In the genomic region with DNA sequence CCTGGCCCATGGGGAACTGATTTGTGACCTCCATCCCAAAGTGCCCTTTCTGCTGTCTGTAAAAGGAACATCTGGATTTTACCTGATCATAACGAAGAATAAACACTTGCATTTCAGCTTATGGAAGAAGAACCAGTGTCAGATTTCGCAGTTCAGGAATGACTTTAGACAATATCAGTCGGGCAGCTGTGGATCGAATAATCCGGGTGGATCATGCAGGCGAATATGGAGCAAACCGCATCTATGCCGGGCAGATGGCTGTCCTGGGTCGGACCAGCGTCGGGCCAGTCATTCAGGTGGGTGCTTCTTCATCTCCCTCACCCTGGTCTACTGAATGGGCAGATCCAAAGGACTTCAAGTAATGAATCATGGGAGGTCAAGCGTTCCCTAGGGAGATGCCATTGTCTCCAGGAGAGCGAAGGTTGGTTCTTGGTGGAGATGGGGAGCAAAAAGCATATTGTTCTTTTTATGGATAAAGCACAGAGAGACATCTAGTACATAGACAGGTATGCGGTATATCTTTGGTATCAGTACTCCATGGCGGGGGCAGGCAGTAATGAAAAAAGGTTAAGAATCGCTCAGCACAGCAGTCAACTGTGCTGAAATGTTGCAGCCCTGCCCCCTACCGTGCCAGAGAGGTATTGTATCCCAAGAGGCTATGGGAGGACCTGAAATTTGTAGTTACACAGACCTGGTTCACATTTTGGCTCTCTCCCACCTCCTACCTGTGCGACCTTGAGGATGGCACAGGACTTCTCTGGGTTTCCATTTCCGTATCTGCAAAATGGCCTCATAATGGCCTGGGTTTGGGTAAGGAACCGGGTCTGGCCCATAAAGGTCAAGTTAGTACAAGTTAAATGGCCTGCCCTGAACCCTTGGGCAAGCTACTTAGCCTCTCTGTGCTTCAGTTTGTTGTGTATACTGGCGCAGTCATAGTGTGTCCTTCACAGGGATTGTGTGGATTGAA, we compare ENCODE assay signal across 1 cellular context.
TF ChIP-seq lines count a peak whose summit lies in the region.

No MANE protein-coding gene starts in this region.

TF ChIP-seq in IMR-90, 13 proteins besides CTCF, POLR2A, EP300 and RAD21:
- TF ChIP-seq SMC3 (IDR thresholded peaks at IDR 0.05; ENCODE audit: low read depth, low read length): peak; percentile 80
- TF ChIP-seq RCOR1 (IDR thresholded peaks at IDR 0.05; ENCODE audit: insufficient replicate concordance, low read length): no peak
